In the genomic region with DNA sequence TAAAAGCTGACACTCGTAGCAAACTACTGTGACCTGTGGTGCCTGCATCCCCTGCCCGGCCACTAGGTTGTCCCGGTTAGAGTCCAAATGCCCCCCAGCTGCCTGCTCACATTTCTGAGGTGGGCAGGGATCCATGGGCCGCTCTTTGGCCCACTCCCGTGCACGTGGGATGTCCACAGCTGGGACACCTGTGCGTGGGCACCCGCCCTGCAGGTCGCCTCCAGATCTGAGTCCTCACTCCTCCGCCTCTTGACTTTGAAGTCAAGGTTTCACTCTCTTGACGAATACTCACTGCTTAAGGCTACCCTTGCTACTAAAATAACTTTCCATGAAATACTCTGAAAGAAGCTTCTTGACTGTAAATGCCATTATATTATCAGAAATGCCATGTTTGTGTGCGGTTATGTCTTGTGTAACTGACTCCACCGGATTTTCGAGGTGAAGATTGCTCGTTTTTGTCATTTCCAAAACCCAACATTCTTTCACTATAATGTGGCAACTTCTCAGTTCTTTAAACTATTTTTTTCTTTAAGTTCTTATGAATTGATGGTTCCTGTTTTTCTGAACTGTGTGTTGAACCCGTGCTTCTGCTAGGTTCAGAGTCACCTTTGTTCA, we compare ENCODE assay signal across 8 cellular contexts.
DNase-seq lines count a peak whose midpoint lies in the region; ATAC-seq, FAIRE-seq and TF ChIP-seq lines count a peak whose summit lies in the region.
"Not testable (repeated sequence)": the region's sequence is repeated elsewhere in the genome, so short reads cannot be mapped to it uniquely, and the experiment has no call there.

No MANE protein-coding gene starts in this region.

- POLR2A ChIA-PET in OCI-LY7 (lab: Charles Lee) = not testable (repeated sequence)

- ATAC-seq in GM19395 (IDR thresholded peaks at IDR 0.05; ENCODE audit: unreplicated experiment) (peak; percentile 56), HG02610 (IDR thresholded peaks at IDR 0.05; ENCODE audit: unreplicated experiment) (peak; percentile 68), HG03280 (IDR thresholded peaks at IDR 0.05; ENCODE audit: unreplicated experiment) (peak; percentile 64)

- H3K4me3 ChIP-seq in OCI-LY7 (ENCODE audit: low read depth, low read length, poor library complexity, severe bottlenecking); right atrium auricular region: not testable (repeated sequence)

- TF ChIP-seq POLR2A in GM12891 (IDR thresholded peaks at IDR 0.05; ENCODE audit: low read depth, low read length) = not testable (repeated sequence)

- intact Hi-C loops in OCI-LY7 (cut with micrococcal nuclease; ENCODE audit: unreplicated experiment) = not testable (repeated sequence)

- H3K27ac ChIP-seq in OCI-LY7 (ENCODE audit: low read depth, low read length, poor library complexity, severe bottlenecking); right atrium auricular region: not testable (repeated sequence)

- H3K9me3 ChIP-seq in OCI-LY7 (ENCODE audit: low read length); right atrium auricular region: not testable (repeated sequence)

- H3K4me1 ChIP-seq in OCI-LY7 (ENCODE audit: insufficient read depth, low read length, poor library complexity, severe bottlenecking) = peaks cover 32% of the 10 kb centered on the region
- H3K4me1 ChIP-seq in right atrium auricular region = not testable (repeated sequence)

- peak; percentile 40 for FAIRE-seq in GM12891 (lab: Jason Lieb, UNC)

- H3K9me2 ChIP-seq in OCI-LY7 (ENCODE audit: insufficient read depth, low read length) = not testable (repeated sequence)

- peaks cover 42% of the 10 kb centered on the region for H3K4me1 Mint-ChIP-seq in stimulated activated naive CD8-positive, alpha-beta T cell treated with anti-CD3 and anti-CD28 coated beads, Interleukin-15, Interleukin-2, amounts not matched to agents 100 ng/mL and 50 ng/mL, for 24 hours (ENCODE audit: low read depth)

- peak overlapping the region; percentile 72 for H3K4me3 Mint-ChIP-seq in stimulated activated naive CD8-positive, alpha-beta T cell treated with anti-CD3 and anti-CD28 coated beads, Interleukin-15, Interleukin-2, amounts not matched to agents 100 ng/mL and 50 ng/mL, for 24 hours

- H3K27me3 Mint-ChIP-seq in stimulated activated naive CD8-positive, alpha-beta T cell treated with anti-CD3 and anti-CD28 coated beads, Interleukin-15, Interleukin-2, amounts not matched to agents 100 ng/mL and 50 ng/mL, for 24 hours = not testable (repeated sequence)

- H3K36me3 Mint-ChIP-seq in stimulated activated naive CD8-positive, alpha-beta T cell treated with anti-CD3 and anti-CD28 coated beads, Interleukin-15, Interleukin-2, amounts not matched to agents 100 ng/mL and 50 ng/mL, for 24 hours (ENCODE audit: low read depth) = not testable (repeated sequence)

- TF ChIP-seq CTCF in OCI-LY7 (conservative IDR thresholded peaks at IDR 0.05; ENCODE audit: low read length) = 0 out of 2 replicates have a peak, but pooled peaks have one; percentile 24
- not testable (repeated sequence) for TF ChIP-seq CTCF in right atrium auricular region (IDR thresholded peaks at IDR 0.05)

- not testable (repeated sequence) for H3K27me3 ChIP-seq in right atrium auricular region

- not testable (repeated sequence) for BruUV-seq in OCI-LY7 (replicated peaks; lab: Mats Ljungman, UMichigan)

- not testable (repeated sequence) for H2AFZ ChIP-seq in OCI-LY7 (ENCODE audit: low read length)

- H3K4me2 ChIP-seq in OCI-LY7 (ENCODE audit: low read length) = not testable (repeated sequence)

- not testable (repeated sequence) for H3K79me2 ChIP-seq in OCI-LY7 (ENCODE audit: insufficient read depth, low read depth, low read length)

- not testable (repeated sequence) for H4K20me1 ChIP-seq in OCI-LY7 (ENCODE audit: insufficient read depth, low read length)

- not testable (repeated sequence) for H3K36me3 ChIP-seq in OCI-LY7 (ENCODE audit: insufficient read depth, low read length); right atrium auricular region

- peak overlapping the region; percentile 49 for H3K27ac Mint-ChIP-seq in stimulated activated naive CD8-positive, alpha-beta T cell treated with anti-CD3 and anti-CD28 coated beads, Interleukin-15, Interleukin-2, amounts not matched to agents 100 ng/mL and 50 ng/mL, for 24 hours

- H3K9me3 Mint-ChIP-seq in stimulated activated naive CD8-positive, alpha-beta T cell treated with anti-CD3 and anti-CD28 coated beads, Interleukin-15, Interleukin-2, amounts not matched to agents 100 ng/mL and 50 ng/mL, for 24 hours = not testable (repeated sequence)

- CTCF ChIA-PET in OCI-LY7 (lab: Charles Lee; ENCODE audit: unreplicated experiment) = not testable (repeated sequence)

- DNase-seq in GM12891 (ENCODE audit: insufficient read length, low spot score); OCI-LY7 (ENCODE audit: low spot score): not testable (repeated sequence)
- peak; percentile 67 to 72 for DNase-seq in activated T-cell treated with anti-CD3 and anti-CD28 coated beads, Interleukin-2, amount 50 U/mL, for 48 hours
- peak; percentile 40 for DNase-seq in right atrium auricular region (ENCODE audit: low spot score)
